9 cellular contexts compared by ENCODE assay signal in genomic region chr17:28763137-28763799, GRCh38. TPM values are rescaled to one million over a fixed set of nuclear protein-coding genes. Genes with fewer than 3 reads are reported as not detected.
DNase-seq lines count a peak whose midpoint lies in the region; ATAC-seq and TF ChIP-seq lines count a peak whose summit lies in the region.
"Had no signal": no experiment of that assay in that cellular context is flagged by ENCODE, and none has a peak within 500 bp of the region (broad histone marks: within the 10 kb centered on the region; RNA-seq: fewer than 3 reads in every experiment).

No MANE protein-coding gene starts in this region.

- 55 to 59% methylated on average over 1 of the region's 1 CpG for WGBS in testis, 2 donors

- H3K4me1 ChIP-seq in HCT116 (ENCODE audit: control insufficient read depth in 1 of 2, insufficient read depth in 2 of 2, low read length in 2 of 2) (peaks cover 0 to 13% of the 10 kb centered on the region in 2 experiments; a peak in 3 of 4 replicates), gastrocnemius medialis (peaks cover 4 to 12% of the 10 kb centered on the region in 2 donors), testis (peaks cover 7% of the 10 kb centered on the region)

- no peak for TF ChIP-seq POLR2A in HCT116 (IDR thresholded peaks at IDR 0.05; ENCODE audit: borderline replicate concordance, extremely low read depth, insufficient read depth, insufficient read length)
- TF ChIP-seq POLR2A in gastrocnemius medialis (IDR thresholded peaks at IDR 0.05), result no peak
- no peak for TF ChIP-seq POLR2A in testis (IDR thresholded peaks at IDR 0.05)

- H3K79me2 ChIP-seq in HCT116 (ENCODE audit: insufficient read depth, low read length), result peaks cover 11% of the 10 kb centered on the region; the same call in 1 of the 2 replicates

- H3K4me1 Mint-ChIP-seq in activated naive CD8-positive, alpha-beta T cell treated with anti-CD3 and anti-CD28 coated beads, Interleukin-2, amount 50 U/mL, for 24 hours, result peaks cover 16% of the 10 kb centered on the region

- no peak overlapping the region for H3K4me2 ChIP-seq in HCT116 (ENCODE audit: low read length)

- H3K27me3 ChIP-seq in HCT116 (ENCODE audit: insufficient read depth, low read length), result no peaks in the 10 kb centered on the region
- H3K27me3 ChIP-seq in gastrocnemius medialis, result no peaks in the 10 kb centered on the region
- no peaks in the 10 kb centered on the region for H3K27me3 ChIP-seq in testis

- no peak for TF ChIP-seq RAD21 in HCT116 (IDR thresholded peaks at IDR 0.05; ENCODE audit: low read depth)

- H3K36me3 ChIP-seq in HCT116 (ENCODE audit: control insufficient read depth in 1 of 2, insufficient read depth in 2 of 2, low read length in 2 of 2) (peaks cover 8 to 23% of the 10 kb centered on the region in 2 experiments; a peak in 3 of 4 replicates), gastrocnemius medialis (peaks cover 0 to 42% of the 10 kb centered on the region in 2 donors), testis (ENCODE audit: low read depth, missing control alignments) (no peaks in the 10 kb centered on the region)

- RAD21 ChIA-PET in HCT116 (lab: Charles Lee; ENCODE audit: low non-redundant PET in 1 of 2, low total read pairs in 2 of 2, uncharacterized antibody in 2 of 2, unreplicated experiment in 2 of 2), result interaction anchor here (0.6 to 2.3 kb wide), 12 partner anchors 9 to 116 kb away, joined by 3 to 10 read pairs (median 4); partner anchors contain the start of gene TLCD1 (in 2 of the 2)

- TF ChIP-seq CTCF in HCT116 (IDR thresholded peaks at IDR 0.05 in 2 of 3, conservative IDR thresholded peaks at IDR 0.05 in 1 of 3; ENCODE audit: borderline replicate concordance in 1 of 3, insufficient read depth in 1 of 3, low read depth in 2 of 3, low read length in 2 of 3), result no peak
- no peak for TF ChIP-seq CTCF in gastrocnemius medialis (IDR thresholded peaks at IDR 0.05 in 4 of 5, conservative IDR thresholded peaks at IDR 0.05 in 1 of 5)
- TF ChIP-seq CTCF in testis (IDR thresholded peaks at IDR 0.05), result no peak

- no peaks in the 10 kb centered on the region for H3K9me3 Mint-ChIP-seq in activated naive CD8-positive, alpha-beta T cell treated with anti-CD3 and anti-CD28 coated beads, Interleukin-2, amount 50 U/mL, for 24 hours

- H3K9me3 ChIP-seq in HCT116 (ENCODE audit: control insufficient read depth in 1 of 2, insufficient read depth in 1 of 2, low read depth in 1 of 2, low read length in 2 of 2) (no peaks in the 10 kb centered on the region), gastrocnemius medialis (no peaks in the 10 kb centered on the region), testis (no peaks in the 10 kb centered on the region)

- no peaks in the 10 kb centered on the region for H3K27me3 Mint-ChIP-seq in activated naive CD8-positive, alpha-beta T cell treated with anti-CD3 and anti-CD28 coated beads, Interleukin-2, amount 50 U/mL, for 24 hours

- H3K9me2 ChIP-seq in HCT116 (ENCODE audit: insufficient read depth), result no peaks in the 10 kb centered on the region

- BruUV-seq in HCT116 (replicated peaks; lab: Mats Ljungman, UMichigan), result no TSS peak

- in situ Hi-C loops in gastrocnemius medialis (cut with MboI; ENCODE audit: low sequenced_read_pairs in 4 of 4), result loop anchor here (5.0 to 25.0 kb wide), 6 partner anchors 62 to 152 kb away; partner anchors contain the start of genes ERAL1 (in 4 of the 4) and FLOT2 (in 1 of the 4)

- peak; percentile 15 for ATAC-seq in GM18520 (IDR thresholded peaks at IDR 0.05; ENCODE audit: unreplicated experiment)
- ATAC-seq in HCT116, result peak; percentile 51
- peak; percentile 55 for ATAC-seq in activated naive CD8-positive, alpha-beta T cell treated with anti-CD3 and anti-CD28 coated beads, Interleukin-2, amount 50 U/mL, for 24 hours
- ATAC-seq in gastrocnemius medialis, result peak; percentile 30 to 34
- no peak for ATAC-seq in HG03469 (IDR thresholded peaks at IDR 0.05; ENCODE audit: unreplicated experiment)

- DNase-seq in HCT116 (ENCODE audit: low read depth, low spot score) (no peak), gastrocnemius medialis (no peak), testis (no peak), posterior cingulate gyrus (no peak)
- no peak for DNase-seq in activated naive CD8-positive, alpha-beta T cell treated with anti-CD3 and anti-CD28 coated beads, Interleukin-2, amount 50 U/mL, for 24 hours
- DNase-seq in effector CD8-positive, alpha-beta T cell (lab: John Stamatoyannopoulos, UW), result no peak
- DNase-seq: DMS 273 treated with DMSO at 0.1 percent for 48 hours had no signal

- POLR2A ChIA-PET in HCT116 (lab: Charles Lee), result interaction anchor here (0.7 to 1.0 kb wide), 5 partner anchors 12 to 47 kb away, joined by 3 to 6 read pairs (median 4); partner anchors contain the start of gene TLCD1

- no peaks in the 10 kb centered on the region for H4K20me1 ChIP-seq in HCT116 (ENCODE audit: insufficient read depth)

- no peak overlapping the region for H3K4me3 Mint-ChIP-seq in activated naive CD8-positive, alpha-beta T cell treated with anti-CD3 and anti-CD28 coated beads, Interleukin-2, amount 50 U/mL, for 24 hours

- H3K27ac Mint-ChIP-seq in activated naive CD8-positive, alpha-beta T cell treated with anti-CD3 and anti-CD28 coated beads, Interleukin-2, amount 50 U/mL, for 24 hours, result peak overlapping the region; percentile 20

- no peak overlapping the region for H3K27ac ChIP-seq in HCT116 (ENCODE audit: low read depth, low read length)
- peak overlapping the region; percentile 29 to 55 (median 39) for H3K27ac ChIP-seq in gastrocnemius medialis
- H3K27ac ChIP-seq in testis, result no peak overlapping the region

- CTCF ChIA-PET in HCT116 (lab: Charles Lee), result interaction anchor here (0.6 to 5.6 kb wide), 39 partner anchors 9 to 354 kb away, joined by 3 to 61 read pairs (median 4); partner anchors contain the start of genes DHRS13, FAM222B, NEK8 and PHF12

- intact Hi-C loops in HCT116 (cut with micrococcal nuclease) (loop anchor here (1.0 to 10.0 kb wide), 4 partner anchors 116 to 352 kb away; partner anchors contain the start of gene DHRS13), gastrocnemius medialis (cut with DNase I; ENCODE audit: low total_unique reads) (loop anchor here (1.0 to 5.0 kb wide), 5 partner anchors 36 to 154 kb away; partner anchors contain the start of genes DHRS13, NEK8 and TLCD1), testis (cut with DNase I; ENCODE audit: low total_unique reads) (no loop called here), posterior cingulate gyrus (cut with DNase I) (loop anchor here (5.0 kb wide), 3 partner anchors 44 to 139 kb away; partner anchors contain the start of genes DHRS13 and FAM222B)

- H3K9ac ChIP-seq in HCT116 (ENCODE audit: low read length), result no peak overlapping the region

- H3K4me3 ChIP-seq in HCT116 (replicated peaks in 1 of 2; ENCODE audit: low read depth in 1 of 2, low read length in 2 of 2), result no peak overlapping the region
- no peak overlapping the region for H3K4me3 ChIP-seq in gastrocnemius medialis
- no peak overlapping the region for H3K4me3 ChIP-seq in testis

- peaks cover 13% of the 10 kb centered on the region for H3K36me3 Mint-ChIP-seq in activated naive CD8-positive, alpha-beta T cell treated with anti-CD3 and anti-CD28 coated beads, Interleukin-2, amount 50 U/mL, for 24 hours (ENCODE audit: low read depth)

- H2AFZ ChIP-seq in HCT116 (ENCODE audit: low read depth, low read length, poor library complexity, severe bottlenecking), result no peak overlapping the region

TF ChIP-seq in HCT116, 20 proteins besides CTCF, POLR2A, EP300 and RAD21:
- TF ChIP-seq JUND (IDR thresholded peaks at IDR 0.05) (no peak), FOSL1 (IDR thresholded peaks at IDR 0.05; ENCODE audit: low read depth) (no peak), SIN3A (IDR thresholded peaks at IDR 0.05; ENCODE audit: low read depth) (0 out of 2 replicates have a peak, but pooled peaks have one; percentile 31)

RNA-seq across cellular contexts. Expression of gene TRAF4, which starts 19.5 kb away (rescaled TPM):
- total RNA-seq in HCT116 (2021; ENCODE audit: unreplicated experiment), result 127 TPM
- polyA plus RNA-seq in HCT116 (2012), result 77.8 and 117 TPM in 2 replicates
- 1 to 10 TPM; 2.0 to 6.4 (median 3.8) TPM for total RNA-seq in gastrocnemius medialis
- total RNA-seq in testis, result 10 to 100 TPM; 35.3 to 47.2 TPM
- polyA plus RNA-seq in testis (ENCODE audit: insufficient read depth, low read depth, low replicate concordance), result 33.1 TPM

RNA-seq across cellular contexts. Expression of gene NEK8, which starts 34.7 kb away (rescaled TPM):
- total RNA-seq in HCT116 (2021; ENCODE audit: unreplicated experiment) (7.0 TPM), gastrocnemius medialis (1 to 10 TPM; 1.3 to 8.1 (median 1.9) TPM), testis (10 to 100 TPM; 10.1 to 10.7 TPM)
- 3.4 and 4.3 TPM in 2 replicates for polyA plus RNA-seq in HCT116 (2012)
- polyA plus RNA-seq in testis (ENCODE audit: insufficient read depth, low read depth, low replicate concordance), result 7.3 TPM

RNA-seq across cellular contexts. Expression of gene TLCD1, which starts 37.2 kb away (rescaled TPM):
- total RNA-seq in HCT116 (2021; ENCODE audit: unreplicated experiment) (28.3 TPM), gastrocnemius medialis (under 1 TPM in 3 of 4 donors, not detected in 1; 0.46 to 0.82 (median 0.75) TPM), testis (1 to 10 TPM; 4.2 to 8.6 TPM)
- polyA plus RNA-seq in HCT116 (2012), result 29.5 and 30.0 TPM in 2 replicates
- polyA plus RNA-seq in testis (ENCODE audit: insufficient read depth, low read depth, low replicate concordance), result 18.0 TPM

RNA-seq across cellular contexts. Expression of gene RPL23A, which starts 43.5 kb away (rescaled TPM):
- total RNA-seq in HCT116 (2021; ENCODE audit: unreplicated experiment) (2,087 TPM), gastrocnemius medialis (100 to 1,000 TPM; 434 to 647 (median 533) TPM), testis (100 to 1,000 TPM; 200 to 343 TPM)
- polyA plus RNA-seq in HCT116 (2012), result 2,586 and 3,141 TPM in 2 replicates
- polyA plus RNA-seq in testis (ENCODE audit: insufficient read depth, low read depth, low replicate concordance), result 757 TPM

RNA-seq across cellular contexts. Expression of gene RAB34, which starts 45.6 kb away (rescaled TPM):
- total RNA-seq in HCT116 (2021; ENCODE audit: unreplicated experiment) (0.59 TPM), gastrocnemius medialis (10 to 100 TPM; 14.9 to 53.3 (median 32.7) TPM), testis (10 to 100 TPM; 30.4 to 47.3 TPM)
- 0.16 and 0.57 TPM in 2 replicates for polyA plus RNA-seq in HCT116 (2012)
- 42.1 TPM for polyA plus RNA-seq in testis (ENCODE audit: insufficient read depth, low read depth, low replicate concordance)

Comparison
In these comparisons a context has a peak if more than half of its experiments do, and no peak if none do; other contexts are left out.
1. H3K27ac ChIP-seq: peak in gastrocnemius medialis (4 of 4); none in HCT116 (single experiment) and testis (0 of 2).
2. RNA of gene TRAF4, which starts 19.5 kb away (total RNA-seq): 127 TPM in HCT116 (single experiment) and 35.3 to 47.2 TPM in testis; 2.0 to 6.4 TPM in gastrocnemius medialis; every median in the first group is over 4 times any median in the second.